1 cellular context compared by ENCODE assay signal in the genomic region with DNA sequence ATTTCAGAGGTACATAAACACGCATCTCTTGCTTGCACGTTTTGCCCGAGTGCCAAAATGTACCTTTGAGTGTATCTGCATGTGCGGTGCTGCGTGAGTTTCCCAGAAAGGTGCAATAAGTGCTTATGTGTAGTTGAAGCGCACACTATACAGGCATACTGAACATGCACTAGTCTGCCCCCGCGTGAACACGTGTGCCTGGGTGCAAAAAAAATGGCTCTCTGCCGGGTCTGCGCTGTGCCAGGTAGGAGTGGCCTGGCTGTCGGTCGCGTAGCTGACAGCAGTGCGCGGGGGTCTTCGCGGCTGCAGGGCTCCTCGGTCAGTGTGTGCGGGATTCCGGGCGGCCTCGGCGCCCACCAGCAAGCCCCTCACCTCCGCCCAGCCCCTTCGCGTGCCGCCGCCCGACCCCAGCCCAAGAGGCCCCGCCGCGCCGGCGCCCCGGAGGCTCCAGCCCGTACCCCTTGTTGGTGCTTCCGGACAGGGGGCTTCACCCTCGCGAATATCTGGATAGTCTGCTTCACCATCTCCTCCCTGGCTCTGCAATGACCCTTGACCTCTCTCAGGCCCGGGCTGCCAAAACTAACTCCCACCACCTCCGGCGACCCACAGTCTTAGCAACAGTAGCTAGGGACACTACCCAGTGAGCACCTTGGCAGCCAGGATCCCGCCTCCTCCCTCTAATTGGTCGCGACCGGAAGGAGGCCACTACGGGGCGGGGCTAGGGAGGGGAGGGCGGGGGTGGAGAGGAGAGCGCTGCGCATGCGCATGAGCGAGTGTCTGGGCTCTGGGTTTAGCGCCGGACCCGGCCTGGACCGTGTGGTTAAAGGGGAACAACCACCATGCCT.
TF ChIP-seq lines count a peak whose summit lies in the region.

TSS of gene KIF6 (minus strand) at position 622 of the 845 bp plus-strand sequence. CDS start at position 524, 98 bp downstream.

TF ChIP-seq in K562, 482 proteins besides CTCF, POLR2A, EP300 and RAD21 (continued from another document and continues in another):
- TF ChIP-seq ZNF592 (IDR thresholded peaks at IDR 0.05) (no peak), MTA3 (IDR thresholded peaks at IDR 0.05; ENCODE audit: borderline replicate concordance) (no peak), U2AF1 (optimal IDR thresholded peaks at IDR 0.05; ENCODE audit: low read depth, low read length) (no peak), SRSF1 (IDR thresholded peaks at IDR 0.05; ENCODE audit: low read depth, low read length) (no peak), NFYB (IDR thresholded peaks at IDR 0.05; ENCODE audit: extremely low read depth, insufficient read length) (peak; percentile 50), POLR2B (IDR thresholded peaks at IDR 0.05; ENCODE audit: low read depth, partially characterized antibody) (no peak), LCOR (CRISPR knock-in tag; IDR thresholded peaks at IDR 0.05) (no peak), CBX1 (IDR thresholded peaks at IDR 0.05; ENCODE audit: low read depth) (no peak), FOXA3 (CRISPR knock-in tag; conservative IDR thresholded peaks at IDR 0.05 in 1 of 2, IDR thresholded peaks at IDR 0.05 in 1 of 2) (no peak), VEZF1 (CRISPR knock-in tag; IDR thresholded peaks at IDR 0.05) (peak; percentile 72), CCNT2 (IDR thresholded peaks at IDR 0.05; ENCODE audit: borderline replicate concordance, extremely low read depth, insufficient read length, low read depth, low read length) (no peak), TGIF2 (CRISPR knock-in tag; IDR thresholded peaks at IDR 0.05) (no peak), ZC3H11A (IDR thresholded peaks at IDR 0.05; ENCODE audit: low read depth, low read length) (no peak), IRF2 (CRISPR knock-in tag; IDR thresholded peaks at IDR 0.05) (no peak), ZNF395 (CRISPR knock-in tag; IDR thresholded peaks at IDR 0.05) (no peak), CAMTA2 (CRISPR knock-in tag; conservative IDR thresholded peaks at IDR 0.05) (no peak), KAT7 (CRISPR knock-in tag; IDR thresholded peaks at IDR 0.05; ENCODE audit: borderline replicate concordance) (no peak), NRF1 (conservative IDR thresholded peaks at IDR 0.05 in 1 of 2, IDR thresholded peaks at IDR 0.05 in 1 of 2) (peak; percentile 92 to 93), SP1 (CRISPR knock-in tag; IDR thresholded peaks at IDR 0.05) (no peak), ZNF184 (CRISPR knock-in tag; IDR thresholded peaks at IDR 0.05) (no peak), PCBP1 (IDR thresholded peaks at IDR 0.05; ENCODE audit: low read depth, low read length, poor library complexity, severe bottlenecking) (peak; percentile 36), MEIS2 (IDR thresholded peaks at IDR 0.05; ENCODE audit: partially characterized antibody) (peak; percentile 37), ZFP1 (CRISPR knock-in tag; IDR thresholded peaks at IDR 0.05) (no peak), MYC (IDR thresholded peaks at IDR 0.05; ENCODE audit: low read depth, low read length) (no peak), MYC (CRISPR knock-in tag; IDR thresholded peaks at IDR 0.05; ENCODE audit: borderline replicate concordance, low read depth) (no peak), MAFF (IDR thresholded peaks at IDR 0.05; ENCODE audit: low read length) (no peak)
- TF ChIP-seq, protein P1, sequence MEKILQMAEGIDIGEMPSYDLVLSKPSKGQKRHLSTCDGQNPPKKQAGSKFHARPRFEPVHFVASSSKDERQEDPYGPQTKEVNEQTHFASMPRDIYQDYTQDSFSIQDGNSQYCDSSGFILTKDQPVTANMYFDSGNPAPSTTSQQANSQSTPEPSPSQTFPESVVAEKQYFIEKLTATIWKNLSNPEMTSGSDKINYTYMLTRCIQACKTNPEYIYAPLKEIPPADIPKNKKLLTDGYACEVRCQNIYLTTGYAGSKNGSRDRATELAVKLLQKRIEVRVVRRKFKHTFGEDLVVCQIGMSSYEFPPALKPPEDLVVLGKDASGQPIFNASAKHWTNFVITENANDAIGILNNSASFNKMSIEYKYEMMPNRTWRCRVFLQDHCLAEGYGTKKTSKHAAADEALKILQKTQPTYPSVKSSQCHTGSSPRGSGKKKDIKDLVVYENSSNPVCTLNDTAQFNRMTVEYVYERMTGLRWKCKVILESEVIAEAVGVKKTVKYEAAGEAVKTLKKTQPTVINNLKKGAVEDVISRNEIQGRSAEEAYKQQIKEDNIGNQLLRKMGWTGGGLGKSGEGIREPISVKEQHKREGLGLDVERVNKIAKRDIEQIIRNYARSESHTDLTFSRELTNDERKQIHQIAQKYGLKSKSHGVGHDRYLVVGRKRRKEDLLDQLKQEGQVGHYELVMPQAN (IDR thresholded peaks at IDR 0.05; ENCODE audit: borderline replicate concordance), result no peak
- TF ChIP-seq, protein P2, sequence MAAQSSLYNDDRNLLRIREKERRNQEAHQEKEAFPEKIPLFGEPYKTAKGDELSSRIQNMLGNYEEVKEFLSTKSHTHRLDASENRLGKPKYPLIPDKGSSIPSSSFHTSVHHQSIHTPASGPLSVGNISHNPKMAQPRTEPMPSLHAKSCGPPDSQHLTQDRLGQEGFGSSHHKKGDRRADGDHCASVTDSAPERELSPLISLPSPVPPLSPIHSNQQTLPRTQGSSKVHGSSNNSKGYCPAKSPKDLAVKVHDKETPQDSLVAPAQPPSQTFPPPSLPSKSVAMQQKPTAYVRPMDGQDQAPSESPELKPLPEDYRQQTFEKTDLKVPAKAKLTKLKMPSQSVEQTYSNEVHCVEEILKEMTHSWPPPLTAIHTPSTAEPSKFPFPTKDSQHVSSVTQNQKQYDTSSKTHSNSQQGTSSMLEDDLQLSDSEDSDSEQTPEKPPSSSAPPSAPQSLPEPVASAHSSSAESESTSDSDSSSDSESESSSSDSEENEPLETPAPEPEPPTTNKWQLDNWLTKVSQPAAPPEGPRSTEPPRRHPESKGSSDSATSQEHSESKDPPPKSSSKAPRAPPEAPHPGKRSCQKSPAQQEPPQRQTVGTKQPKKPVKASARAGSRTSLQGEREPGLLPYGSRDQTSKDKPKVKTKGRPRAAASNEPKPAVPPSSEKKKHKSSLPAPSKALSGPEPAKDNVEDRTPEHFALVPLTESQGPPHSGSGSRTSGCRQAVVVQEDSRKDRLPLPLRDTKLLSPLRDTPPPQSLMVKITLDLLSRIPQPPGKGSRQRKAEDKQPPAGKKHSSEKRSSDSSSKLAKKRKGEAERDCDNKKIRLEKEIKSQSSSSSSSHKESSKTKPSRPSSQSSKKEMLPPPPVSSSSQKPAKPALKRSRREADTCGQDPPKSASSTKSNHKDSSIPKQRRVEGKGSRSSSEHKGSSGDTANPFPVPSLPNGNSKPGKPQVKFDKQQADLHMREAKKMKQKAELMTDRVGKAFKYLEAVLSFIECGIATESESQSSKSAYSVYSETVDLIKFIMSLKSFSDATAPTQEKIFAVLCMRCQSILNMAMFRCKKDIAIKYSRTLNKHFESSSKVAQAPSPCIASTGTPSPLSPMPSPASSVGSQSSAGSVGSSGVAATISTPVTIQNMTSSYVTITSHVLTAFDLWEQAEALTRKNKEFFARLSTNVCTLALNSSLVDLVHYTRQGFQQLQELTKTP (IDR thresholded peaks at IDR 0.05; ENCODE audit: low read depth in 1 of 2, partially characterized antibody in 2 of 2), result no peak
- TF ChIP-seq, protein P3, sequence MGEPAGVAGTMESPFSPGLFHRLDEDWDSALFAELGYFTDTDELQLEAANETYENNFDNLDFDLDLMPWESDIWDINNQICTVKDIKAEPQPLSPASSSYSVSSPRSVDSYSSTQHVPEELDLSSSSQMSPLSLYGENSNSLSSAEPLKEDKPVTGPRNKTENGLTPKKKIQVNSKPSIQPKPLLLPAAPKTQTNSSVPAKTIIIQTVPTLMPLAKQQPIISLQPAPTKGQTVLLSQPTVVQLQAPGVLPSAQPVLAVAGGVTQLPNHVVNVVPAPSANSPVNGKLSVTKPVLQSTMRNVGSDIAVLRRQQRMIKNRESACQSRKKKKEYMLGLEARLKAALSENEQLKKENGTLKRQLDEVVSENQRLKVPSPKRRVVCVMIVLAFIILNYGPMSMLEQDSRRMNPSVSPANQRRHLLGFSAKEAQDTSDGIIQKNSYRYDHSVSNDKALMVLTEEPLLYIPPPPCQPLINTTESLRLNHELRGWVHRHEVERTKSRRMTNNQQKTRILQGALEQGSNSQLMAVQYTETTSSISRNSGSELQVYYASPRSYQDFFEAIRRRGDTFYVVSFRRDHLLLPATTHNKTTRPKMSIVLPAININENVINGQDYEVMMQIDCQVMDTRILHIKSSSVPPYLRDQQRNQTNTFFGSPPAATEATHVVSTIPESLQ (CRISPR knock-in tag; IDR thresholded peaks at IDR 0.05), result no peak
